ENCODE assay signal across 19 cellular contexts in genomic region chr18:11392292-11392691, GRCh38.
DNase-seq lines count a peak whose midpoint lies in the region; ATAC-seq and TF ChIP-seq lines count a peak whose summit lies in the region.
"Had no signal": no experiment of that assay in that cellular context is flagged by ENCODE, and none has a peak within 500 bp of the region (broad histone marks: within the 10 kb centered on the region; RNA-seq: fewer than 3 reads in every experiment).

No MANE protein-coding gene starts in this region.

- no peak overlapping the region for H3K9ac ChIP-seq in HCT116 (ENCODE audit: low read length)

- intact Hi-C loops in HCT116 (cut with micrococcal nuclease), result no loop called here

- H3K36me3 ChIP-seq in HCT116 (ENCODE audit: control insufficient read depth in 1 of 2, insufficient read depth in 2 of 2, low read length in 2 of 2), result no peaks in the 10 kb centered on the region
- H3K36me3 ChIP-seq: MG63, uterus had no signal

- no peak overlapping the region for H3K27ac ChIP-seq in HCT116 (ENCODE audit: low read depth, low read length)
- H3K27ac ChIP-seq: uterus had no signal

- no peaks in the 10 kb centered on the region for H3K9me3 ChIP-seq in HCT116 (ENCODE audit: control insufficient read depth in 1 of 2, insufficient read depth in 1 of 2, low read depth in 1 of 2, low read length in 2 of 2)
- H3K9me3 ChIP-seq: MG63, uterus had no signal

- no peaks in the 10 kb centered on the region for H4K20me1 ChIP-seq in HCT116 (ENCODE audit: insufficient read depth)

- no peak for TF ChIP-seq POLR2A in HCT116 (IDR thresholded peaks at IDR 0.05; ENCODE audit: borderline replicate concordance, extremely low read depth, insufficient read depth, insufficient read length)

- H3K79me2 ChIP-seq in HCT116 (ENCODE audit: insufficient read depth, low read length), result no peaks in the 10 kb centered on the region

- TF ChIP-seq CTCF in HCT116 (IDR thresholded peaks at IDR 0.05 in 2 of 3, conservative IDR thresholded peaks at IDR 0.05 in 1 of 3; ENCODE audit: borderline replicate concordance in 1 of 3, insufficient read depth in 1 of 3, low read depth in 2 of 3, low read length in 2 of 3), result no peak

- no peaks in the 10 kb centered on the region for H3K9me2 ChIP-seq in HCT116 (ENCODE audit: insufficient read depth)

- POLR2A ChIA-PET in HCT116 (lab: Charles Lee), result no interaction called here

- H3K4me2 ChIP-seq in HCT116 (ENCODE audit: low read length), result no peak overlapping the region

- no TSS peak for BruUV-seq in HCT116 (replicated peaks; lab: Mats Ljungman, UMichigan)

- no peak overlapping the region for H2AFZ ChIP-seq in HCT116 (ENCODE audit: low read depth, low read length, poor library complexity, severe bottlenecking)

- DNase-seq in A172 (ENCODE audit: low spot score) (peak; percentile 80), HCT116 (ENCODE audit: low read depth, low spot score) (peak; percentile 43), iPS DF 4.7 (ENCODE audit: extremely low read depth, low spot score) (peak; percentile 71), CD1c-positive myeloid dendritic cell (ENCODE audit: extremely low spot score) (no peak)
- no peak for DNase-seq in activated CD8-positive, alpha-beta memory T cell treated with anti-CD3 and anti-CD28 coated beads, Interleukin-2, amount 50 U/mL, for 4 hours
- DNase-seq: CD4-positive, alpha-beta memory T cell; foreskin melanocyte; MG63; natural killer cell; NCI-H2029 treated with DMSO at 0.1 percent for 48 hours; NCI-H69; stimulated activated CD4-positive, alpha-beta T cell treated with anti-CD3 and anti-CD28 coated beads, Interleukin-15, amount 100 ng/mL, for 24 hours; stimulated activated naive CD8-positive, alpha-beta T cell treated with anti-CD3 and anti-CD28 coated beads, Interleukin-15, Interleukin-2, amounts not matched to agents 100 U/mL and 50 U/mL, for 24 hours; T-helper 17 cell; uterus had no signal

- no peaks in the 10 kb centered on the region for H3K4me1 ChIP-seq in HCT116 (ENCODE audit: control insufficient read depth in 1 of 2, insufficient read depth in 2 of 2, low read length in 2 of 2)
- H3K4me1 ChIP-seq: uterus had no signal

- CTCF ChIA-PET in HCT116 (lab: Charles Lee), result no interaction called here

- ATAC-seq in HCT116 (peak; percentile 57; the same call in 1 of the 2 replicates), SK-N-SH treated with all-trans-retinoic acid at 6 μM for 48 hours (peak; percentile 29; the same call in 2 of the 3 replicates), GM21528 (IDR thresholded peaks at IDR 0.05; ENCODE audit: low FRiP score, unreplicated experiment) (no peak), HG02588 (IDR thresholded peaks at IDR 0.05; ENCODE audit: unreplicated experiment) (no peak)
- ATAC-seq: activated CD4-positive, CD25-positive, alpha-beta regulatory T cell treated with anti-CD3 and anti-CD28 coated beads, Interleukin-2, amount 50 U/mL, for 24 hours; natural killer cell; stimulated activated naive CD8-positive, alpha-beta T cell treated with anti-CD3 and anti-CD28 coated beads, Interleukin-15, Interleukin-2, amounts not matched to agents 100 U/mL and 50 U/mL, for 24 hours; T-helper 17 cell had no signal

- RAD21 ChIA-PET in HCT116 (lab: Charles Lee; ENCODE audit: low non-redundant PET in 1 of 2, low total read pairs in 2 of 2, uncharacterized antibody in 2 of 2, unreplicated experiment in 2 of 2), result no interaction called here

- H3K27me3 ChIP-seq in HCT116 (ENCODE audit: insufficient read depth, low read length), result peaks cover 67% of the 10 kb centered on the region
- H3K27me3 ChIP-seq: MG63, uterus had no signal

- no peak overlapping the region for H3K4me3 ChIP-seq in HCT116 (replicated peaks in 1 of 2; ENCODE audit: low read depth in 1 of 2, low read length in 2 of 2)
- H3K4me3 ChIP-seq: MG63, uterus had no signal

- no peak for TF ChIP-seq RAD21 in HCT116 (IDR thresholded peaks at IDR 0.05; ENCODE audit: low read depth)

TF ChIP-seq in HCT116, 20 proteins besides CTCF, POLR2A, EP300 and RAD21:
- TF ChIP-seq EZH2 (IDR thresholded peaks at IDR 0.05), result no peak
- no peak for TF ChIP-seq REST (IDR thresholded peaks at IDR 0.05; ENCODE audit: low read depth)
- TF ChIP-seq CBX3 (IDR thresholded peaks at IDR 0.05; ENCODE audit: low read depth), result no peak
- no peak for TF ChIP-seq MAX (IDR thresholded peaks at IDR 0.05)
- no peak for TF ChIP-seq ATF3 (IDR thresholded peaks at IDR 0.05)
- no peak for TF ChIP-seq ZNF274 (IDR thresholded peaks at IDR 0.05; ENCODE audit: low read depth, low read length)
- TF ChIP-seq FOSL1 (IDR thresholded peaks at IDR 0.05; ENCODE audit: low read depth), result no peak
- no peak for TF ChIP-seq JUND (IDR thresholded peaks at IDR 0.05)
- no peak for TF ChIP-seq ELF1 (IDR thresholded peaks at IDR 0.05; ENCODE audit: borderline replicate concordance, low read depth)

TF ChIP-seq in SK-N-SH treated with all-trans-retinoic acid at 6 μM for 48 hours, 23 proteins besides CTCF, POLR2A, EP300 and RAD21:
- TF ChIP-seq ZFP3 (CRISPR knock-in tag; IDR thresholded peaks at IDR 0.05) (no peak), POU6F1 (CRISPR knock-in tag; IDR thresholded peaks at IDR 0.05; ENCODE audit: borderline replicate concordance, low read depth) (no peak), OSR1 (CRISPR knock-in tag; IDR thresholded peaks at IDR 0.05) (no peak), PPARA (CRISPR knock-in tag; IDR thresholded peaks at IDR 0.05; ENCODE audit: borderline replicate concordance) (no peak), TSHZ2 (CRISPR knock-in tag; IDR thresholded peaks at IDR 0.05) (no peak), CSDC2 (CRISPR knock-in tag; IDR thresholded peaks at IDR 0.05) (no peak)

Comparison
In these comparisons a context has a peak if more than half of its experiments do, and no peak if none do; other contexts are left out.
1. DNase-seq: peak in A172 (single experiment), HCT116 (single experiment) and iPS DF 4.7 (single experiment); none in activated CD8-positive, alpha-beta memory T cell treated with anti-CD3 and anti-CD28 coated beads, Interleukin-2, amount 50 U/mL, for 4 hours (single experiment) and CD1c-positive myeloid dendritic cell (single experiment).
2. ATAC-seq: peak in HCT116 (single experiment) and SK-N-SH treated with all-trans-retinoic acid at 6 μM for 48 hours (single experiment); none in GM21528 (single experiment) and HG02588 (single experiment).